2 cellular contexts compared by ENCODE assay signal in the genomic region with DNA sequence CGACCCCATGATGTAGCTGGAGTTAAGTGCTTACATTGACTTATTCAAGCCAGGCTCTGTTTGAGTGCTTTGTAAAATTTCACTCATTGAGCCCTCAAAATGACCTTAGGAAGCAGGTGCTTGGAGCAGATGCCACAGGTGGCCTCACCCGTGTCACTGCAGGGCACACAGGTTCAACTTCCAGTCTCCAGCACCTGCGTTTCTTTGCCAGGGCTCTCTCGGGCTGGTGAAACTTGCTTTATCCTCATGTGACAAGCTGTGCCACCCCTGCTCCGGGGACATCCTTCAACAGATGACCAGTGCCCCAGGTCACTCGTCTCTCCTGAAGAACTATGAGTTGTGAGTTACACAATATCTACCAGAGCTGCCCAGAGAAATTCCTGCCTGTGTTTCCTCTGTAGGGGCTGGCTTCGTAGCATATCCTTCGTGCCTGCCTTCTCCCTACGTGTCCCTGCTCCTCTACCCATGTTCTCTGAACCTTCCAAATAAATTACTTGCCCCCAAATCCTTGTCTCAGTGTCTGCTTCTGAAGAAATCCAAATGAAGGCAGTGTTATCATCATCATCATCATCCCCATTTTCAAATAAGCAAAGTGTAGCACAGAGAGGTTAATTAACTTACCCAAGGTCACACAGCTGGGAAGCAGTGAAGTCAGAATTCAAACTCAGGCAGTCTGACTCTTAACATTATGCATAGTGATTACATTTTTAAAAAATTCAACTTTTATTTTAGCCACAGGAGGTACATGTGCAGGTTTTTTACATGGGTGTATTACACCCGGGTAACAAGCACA.
A peak's percentile ranks its signal among the peaks of the same experiment; 100 is the strongest.
TF ChIP-seq lines count a peak whose summit lies in the region.

No MANE protein-coding gene starts in this region.

TF ChIP-seq in K562, 482 proteins besides CTCF, POLR2A, EP300 and RAD21 (continued from another document and continues in another):
- TF ChIP-seq, protein P1, sequence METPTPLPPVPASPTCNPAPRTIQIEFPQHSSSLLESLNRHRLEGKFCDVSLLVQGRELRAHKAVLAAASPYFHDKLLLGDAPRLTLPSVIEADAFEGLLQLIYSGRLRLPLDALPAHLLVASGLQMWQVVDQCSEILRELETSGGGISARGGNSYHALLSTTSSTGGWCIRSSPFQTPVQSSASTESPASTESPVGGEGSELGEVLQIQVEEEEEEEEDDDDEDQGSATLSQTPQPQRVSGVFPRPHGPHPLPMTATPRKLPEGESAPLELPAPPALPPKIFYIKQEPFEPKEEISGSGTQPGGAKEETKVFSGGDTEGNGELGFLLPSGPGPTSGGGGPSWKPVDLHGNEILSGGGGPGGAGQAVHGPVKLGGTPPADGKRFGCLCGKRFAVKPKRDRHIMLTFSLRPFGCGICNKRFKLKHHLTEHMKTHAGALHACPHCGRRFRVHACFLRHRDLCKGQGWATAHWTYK (CRISPR knock-in tag; IDR thresholded peaks at IDR 0.05), result no peak
- TF ChIP-seq HDAC1 (IDR thresholded peaks at IDR 0.05) (no peak), ZNF518B (CRISPR knock-in tag; IDR thresholded peaks at IDR 0.05) (no peak), ZFP30 (CRISPR knock-in tag; IDR thresholded peaks at IDR 0.05; ENCODE audit: borderline replicate concordance) (no peak), SRSF3 (IDR thresholded peaks at IDR 0.05; ENCODE audit: insufficient read depth, low read length) (no peak), GABPA (tag; conservative IDR thresholded peaks at IDR 0.05; ENCODE audit: low read depth) (no peak), SMARCA5 (IDR thresholded peaks at IDR 0.05) (peak; percentile 73; the same call in 1 of the 2 replicates), KDM1A (IDR thresholded peaks at IDR 0.05) (peak; percentile 24 to 56; a peak in 1 of 4 replicates), ZNF143 (CRISPR knock-in tag; IDR thresholded peaks at IDR 0.05) (no peak), RBM25 (IDR thresholded peaks at IDR 0.05; ENCODE audit: low read depth, low read length, severe bottlenecking) (peak; percentile 97), ADNP (tag; IDR thresholded peaks at IDR 0.05) (0 out of 2 replicates have a peak, but pooled peaks have one; percentile 49), ZC3H11A (IDR thresholded peaks at IDR 0.05; ENCODE audit: low read depth, low read length) (no peak), ZFP36 (IDR thresholded peaks at IDR 0.05; ENCODE audit: low read depth, low read length, partially characterized antibody) (peak; percentile 81), BCOR (IDR thresholded peaks at IDR 0.05) (peak; percentile 87), XRCC4 (IDR thresholded peaks at IDR 0.05; ENCODE audit: extremely low read depth, insufficient read depth, insufficient read length) (no peak)
- TF ChIP-seq, protein P2, sequence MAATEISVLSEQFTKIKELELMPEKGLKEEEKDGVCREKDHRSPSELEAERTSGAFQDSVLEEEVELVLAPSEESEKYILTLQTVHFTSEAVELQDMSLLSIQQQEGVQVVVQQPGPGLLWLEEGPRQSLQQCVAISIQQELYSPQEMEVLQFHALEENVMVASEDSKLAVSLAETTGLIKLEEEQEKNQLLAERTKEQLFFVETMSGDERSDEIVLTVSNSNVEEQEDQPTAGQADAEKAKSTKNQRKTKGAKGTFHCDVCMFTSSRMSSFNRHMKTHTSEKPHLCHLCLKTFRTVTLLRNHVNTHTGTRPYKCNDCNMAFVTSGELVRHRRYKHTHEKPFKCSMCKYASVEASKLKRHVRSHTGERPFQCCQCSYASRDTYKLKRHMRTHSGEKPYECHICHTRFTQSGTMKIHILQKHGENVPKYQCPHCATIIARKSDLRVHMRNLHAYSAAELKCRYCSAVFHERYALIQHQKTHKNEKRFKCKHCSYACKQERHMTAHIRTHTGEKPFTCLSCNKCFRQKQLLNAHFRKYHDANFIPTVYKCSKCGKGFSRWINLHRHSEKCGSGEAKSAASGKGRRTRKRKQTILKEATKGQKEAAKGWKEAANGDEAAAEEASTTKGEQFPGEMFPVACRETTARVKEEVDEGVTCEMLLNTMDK (IDR thresholded peaks at IDR 0.05; ENCODE audit: borderline replicate concordance, insufficient read depth, low read depth, low read length, poor library complexity, severe bottlenecking), result no peak

TF ChIP-seq in neural cell, 6 proteins besides CTCF, POLR2A, EP300 and RAD21 (continued from another document):
- TF ChIP-seq, protein P3, sequence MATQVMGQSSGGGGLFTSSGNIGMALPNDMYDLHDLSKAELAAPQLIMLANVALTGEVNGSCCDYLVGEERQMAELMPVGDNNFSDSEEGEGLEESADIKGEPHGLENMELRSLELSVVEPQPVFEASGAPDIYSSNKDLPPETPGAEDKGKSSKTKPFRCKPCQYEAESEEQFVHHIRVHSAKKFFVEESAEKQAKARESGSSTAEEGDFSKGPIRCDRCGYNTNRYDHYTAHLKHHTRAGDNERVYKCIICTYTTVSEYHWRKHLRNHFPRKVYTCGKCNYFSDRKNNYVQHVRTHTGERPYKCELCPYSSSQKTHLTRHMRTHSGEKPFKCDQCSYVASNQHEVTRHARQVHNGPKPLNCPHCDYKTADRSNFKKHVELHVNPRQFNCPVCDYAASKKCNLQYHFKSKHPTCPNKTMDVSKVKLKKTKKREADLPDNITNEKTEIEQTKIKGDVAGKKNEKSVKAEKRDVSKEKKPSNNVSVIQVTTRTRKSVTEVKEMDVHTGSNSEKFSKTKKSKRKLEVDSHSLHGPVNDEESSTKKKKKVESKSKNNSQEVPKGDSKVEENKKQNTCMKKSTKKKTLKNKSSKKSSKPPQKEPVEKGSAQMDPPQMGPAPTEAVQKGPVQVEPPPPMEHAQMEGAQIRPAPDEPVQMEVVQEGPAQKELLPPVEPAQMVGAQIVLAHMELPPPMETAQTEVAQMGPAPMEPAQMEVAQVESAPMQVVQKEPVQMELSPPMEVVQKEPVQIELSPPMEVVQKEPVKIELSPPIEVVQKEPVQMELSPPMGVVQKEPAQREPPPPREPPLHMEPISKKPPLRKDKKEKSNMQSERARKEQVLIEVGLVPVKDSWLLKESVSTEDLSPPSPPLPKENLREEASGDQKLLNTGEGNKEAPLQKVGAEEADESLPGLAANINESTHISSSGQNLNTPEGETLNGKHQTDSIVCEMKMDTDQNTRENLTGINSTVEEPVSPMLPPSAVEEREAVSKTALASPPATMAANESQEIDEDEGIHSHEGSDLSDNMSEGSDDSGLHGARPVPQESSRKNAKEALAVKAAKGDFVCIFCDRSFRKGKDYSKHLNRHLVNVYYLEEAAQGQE (IDR thresholded peaks at IDR 0.05; ENCODE audit: borderline replicate concordance), result no peak
- TF ChIP-seq SMC3 (conservative IDR thresholded peaks at IDR 0.05; ENCODE audit: poor library complexity) (no peak), POLR2AphosphoS5 (IDR thresholded peaks at IDR 0.05) (no peak), EZH2 (IDR thresholded peaks at IDR 0.05; ENCODE audit: borderline replicate concordance, insufficient read depth, low read length, poor library complexity, severe bottlenecking) (no peak)
